In genomic region chr10:61775111-61775510, GRCh38 we compare ENCODE assay signal across 1 cellular context.
TF ChIP-seq lines count a peak whose summit lies in the region.

No MANE protein-coding gene starts in this region.

TF ChIP-seq in K562, 482 proteins besides CTCF, POLR2A, EP300 and RAD21 (continued from another document):
- no peak for TF ChIP-seq ZBTB11 (CRISPR knock-in tag; IDR thresholded peaks at IDR 0.05)
- no peak for TF ChIP-seq MTF1 (CRISPR knock-in tag; IDR thresholded peaks at IDR 0.05; ENCODE audit: borderline replicate concordance)
- no peak for TF ChIP-seq CLOCK (CRISPR knock-in tag; IDR thresholded peaks at IDR 0.05; ENCODE audit: borderline replicate concordance)
- no peak for TF ChIP-seq FOXK1 (CRISPR knock-in tag; IDR thresholded peaks at IDR 0.05; ENCODE audit: borderline replicate concordance)
- no peak for TF ChIP-seq HEY1 (CRISPR knock-in tag; IDR thresholded peaks at IDR 0.05; ENCODE audit: borderline replicate concordance)
- TF ChIP-seq KLF6 (CRISPR knock-in tag; IDR thresholded peaks at IDR 0.05; ENCODE audit: borderline replicate concordance) = no peak
- TF ChIP-seq ZFPM2 (CRISPR knock-in tag; IDR thresholded peaks at IDR 0.05) = no peak
- no peak for TF ChIP-seq HNRNPLL (IDR thresholded peaks at IDR 0.05; ENCODE audit: low read depth, low read length, poor library complexity, severe bottlenecking)
- TF ChIP-seq YY1 (IDR thresholded peaks at IDR 0.05; ENCODE audit: borderline replicate concordance in 1 of 3, control insufficient read depth in 1 of 3, extremely low read depth in 1 of 3, insufficient read depth in 3 of 3, insufficient read length in 1 of 3, insufficient replicate concordance in 2 of 3, low read depth in 1 of 3, low read length in 2 of 3) = peak in 1 of 3 experiments; percentile 27
